In genomic region chr4:165532976-165533375, GRCh38 we compare ENCODE assay signal across 21 cellular contexts.
DNase-seq lines count a peak whose midpoint lies in the region; ATAC-seq and TF ChIP-seq lines count a peak whose summit lies in the region.
"Had no signal": no experiment of that assay in that cellular context is flagged by ENCODE, and none has a peak within 500 bp of the region (broad histone marks: within the 10 kb centered on the region; RNA-seq: fewer than 3 reads in every experiment).

No MANE protein-coding gene starts in this region.

- H3K36me3 Mint-ChIP-seq in neural progenitor cell: no peaks in the 10 kb centered on the region
- H3K36me3 Mint-ChIP-seq: T-cell had no signal

- TF ChIP-seq CTCF in neural progenitor cell (IDR thresholded peaks at IDR 0.05): no peak

- H4K20me1 ChIP-seq in neural progenitor cell (ENCODE audit: low read depth): no peaks in the 10 kb centered on the region

- H3K79me2 ChIP-seq in neural progenitor cell (ENCODE audit: low read depth): no peaks in the 10 kb centered on the region

- no peak overlapping the region for H3K27ac ChIP-seq in neural progenitor cell
- H3K27ac ChIP-seq: 22Rv1, PC-9, RWPE1 had no signal

- H3K4me1 ChIP-seq in HAP-1 (peaks cover 3% of the 10 kb centered on the region; the same call in 1 of the 2 replicates), neural progenitor cell (peaks cover 7% of the 10 kb centered on the region)

- H3K9me3 Mint-ChIP-seq in neural progenitor cell: no peaks in the 10 kb centered on the region
- H3K9me3 Mint-ChIP-seq: T-cell had no signal

- H3K36me3 ChIP-seq in HAP-1 (replicated peaks): no peaks in the 10 kb centered on the region
- no peaks in the 10 kb centered on the region for H3K36me3 ChIP-seq in neural progenitor cell

- in situ Hi-C loops in HAP-1 (cut with MboI; ENCODE audit: low sequenced_read_pairs): loop anchor here (10.0 to 25.0 kb wide), 2 partner anchors 562 to 1054 kb away; no protein-coding TSS in a partner anchor

- H3K27ac Mint-ChIP-seq in neural progenitor cell: peak overlapping the region; percentile 54
- H3K27ac Mint-ChIP-seq: T-cell had no signal

- DNase-seq in NCI-H1417 (lab: John Stamatoyannopoulos, UW) (peak in 2 of 3 experiments; percentile 8 to 31), NCI-H1417 treated with DMSO at 0.1 percent for 48 hours (lab: John Stamatoyannopoulos, UW) (no peak), HAP-1 (ENCODE audit: low spot score in 2 of 2) (peak; percentile 13 to 42), NCI-H69 (lab: John Stamatoyannopoulos, UW) (peak; percentile 59), neural progenitor cell (ENCODE audit: low spot score) (peak; percentile 36), NCI-H1694 treated with DMSO at 0.1 percent for 48 hours (lab: John Stamatoyannopoulos, UW) (no peak)
- DNase-seq: ACHN, Calu3, DND-41, GOT3, HCEC 1CT, KBM-7, MV-4-11, NCI-H1105, NCI-H2227 treated with DMSO at 0.1 percent for 48 hours, NCI-H774, PC-9, T-cell had no signal

- H3K27me3 ChIP-seq in HAP-1 (ENCODE audit: low read depth): no peaks in the 10 kb centered on the region; the same call in 1 of the 2 replicates
- no peaks in the 10 kb centered on the region for H3K27me3 ChIP-seq in neural progenitor cell

- H3K4me3 ChIP-seq in HAP-1 (no peak overlapping the region), neural progenitor cell (no peak overlapping the region)
- H3K4me3 ChIP-seq: PC-9 had no signal

- no peak for ATAC-seq in GM19467 (IDR thresholded peaks at IDR 0.05; ENCODE audit: unreplicated experiment)
- ATAC-seq: T-cell had no signal

- H3K4me2 ChIP-seq in neural progenitor cell: no peak overlapping the region
- H3K4me2 ChIP-seq: PC-9 had no signal

- no peak overlapping the region for H3K9ac ChIP-seq in neural progenitor cell

- no peak overlapping the region for H3K4me3 Mint-ChIP-seq in neural progenitor cell
- H3K4me3 Mint-ChIP-seq: T-cell had no signal

- H3K27me3 Mint-ChIP-seq in neural progenitor cell (ENCODE audit: insufficient read depth, low read depth): no peaks in the 10 kb centered on the region

- H3K9me3 ChIP-seq in HAP-1 (no peaks in the 10 kb centered on the region), neural progenitor cell (ENCODE audit: low read depth) (no peaks in the 10 kb centered on the region)

- no peaks in the 10 kb centered on the region for H3F3A ChIP-seq in neural progenitor cell (ENCODE audit: low read depth)

- peaks cover 13% of the 10 kb centered on the region for H3K4me1 Mint-ChIP-seq in neural progenitor cell
- H3K4me1 Mint-ChIP-seq: T-cell had no signal

- H2AFZ ChIP-seq in neural progenitor cell (replicated peaks): no peak overlapping the region
- H2AFZ ChIP-seq: PC-9 had no signal

Comparison
In these comparisons a context has a peak if more than half of its experiments do, and no peak if none do; other contexts are left out.
1. DNase-seq: peak in NCI-H1417 (2 of 3), HAP-1 (2 of 2), NCI-H69 (single experiment) and neural progenitor cell (single experiment); none in NCI-H1417 treated with DMSO at 0.1 percent for 48 hours (single experiment) and NCI-H1694 treated with DMSO at 0.1 percent for 48 hours (single experiment).